Comparison of ENCODE assay signal across 1 cellular context in the genomic region with DNA sequence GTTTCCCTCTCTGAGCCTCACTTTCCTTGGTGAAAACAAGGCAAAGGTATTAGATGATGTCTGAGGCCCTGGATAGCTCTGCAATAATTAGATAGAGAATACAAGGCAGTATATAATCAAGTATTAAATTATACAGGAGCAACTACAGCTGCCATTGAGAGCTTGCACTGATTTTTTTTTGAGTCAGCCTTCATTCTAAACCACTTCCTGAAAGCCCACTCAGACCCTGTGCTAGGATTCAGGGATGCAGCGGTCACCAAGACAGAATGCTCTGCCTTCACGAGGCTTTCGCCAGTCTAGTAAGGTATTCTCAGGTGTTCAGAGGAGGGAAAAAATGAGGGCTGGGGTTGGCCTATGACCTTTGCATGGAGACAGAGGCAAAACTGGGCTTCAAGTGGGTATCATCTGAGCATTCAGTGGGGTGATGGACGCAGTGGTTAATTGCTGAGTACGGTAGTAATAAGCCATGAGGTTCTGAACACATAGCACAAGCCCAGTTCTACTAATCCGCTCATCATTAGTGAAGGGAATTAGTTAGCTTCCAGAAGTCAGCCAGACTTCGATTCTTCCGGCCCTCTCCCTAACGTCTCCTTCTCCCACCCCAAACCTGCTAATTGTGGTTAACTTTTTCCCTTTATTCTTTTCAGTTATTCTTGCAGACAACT.
TF ChIP-seq lines count a peak whose summit lies in the region.

No MANE protein-coding gene starts in this region.

TF ChIP-seq in SK-N-SH treated with all-trans-retinoic acid at 6 μM for 48 hours, 23 proteins besides CTCF, POLR2A, EP300 and RAD21 (continued from another document):
- TF ChIP-seq, protein P1, sequence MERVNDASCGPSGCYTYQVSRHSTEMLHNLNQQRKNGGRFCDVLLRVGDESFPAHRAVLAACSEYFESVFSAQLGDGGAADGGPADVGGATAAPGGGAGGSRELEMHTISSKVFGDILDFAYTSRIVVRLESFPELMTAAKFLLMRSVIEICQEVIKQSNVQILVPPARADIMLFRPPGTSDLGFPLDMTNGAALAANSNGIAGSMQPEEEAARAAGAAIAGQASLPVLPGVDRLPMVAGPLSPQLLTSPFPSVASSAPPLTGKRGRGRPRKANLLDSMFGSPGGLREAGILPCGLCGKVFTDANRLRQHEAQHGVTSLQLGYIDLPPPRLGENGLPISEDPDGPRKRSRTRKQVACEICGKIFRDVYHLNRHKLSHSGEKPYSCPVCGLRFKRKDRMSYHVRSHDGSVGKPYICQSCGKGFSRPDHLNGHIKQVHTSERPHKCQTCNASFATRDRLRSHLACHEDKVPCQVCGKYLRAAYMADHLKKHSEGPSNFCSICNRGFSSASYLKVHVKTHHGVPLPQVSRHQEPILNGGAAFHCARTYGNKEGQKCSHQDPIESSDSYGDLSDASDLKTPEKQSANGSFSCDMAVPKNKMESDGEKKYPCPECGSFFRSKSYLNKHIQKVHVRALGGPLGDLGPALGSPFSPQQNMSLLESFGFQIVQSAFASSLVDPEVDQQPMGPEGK (CRISPR knock-in tag; IDR thresholded peaks at IDR 0.05; ENCODE audit: borderline replicate concordance): no peak
- no peak for TF ChIP-seq ZC3H10 (CRISPR knock-in tag; IDR thresholded peaks at IDR 0.05)
- TF ChIP-seq, protein P2, sequence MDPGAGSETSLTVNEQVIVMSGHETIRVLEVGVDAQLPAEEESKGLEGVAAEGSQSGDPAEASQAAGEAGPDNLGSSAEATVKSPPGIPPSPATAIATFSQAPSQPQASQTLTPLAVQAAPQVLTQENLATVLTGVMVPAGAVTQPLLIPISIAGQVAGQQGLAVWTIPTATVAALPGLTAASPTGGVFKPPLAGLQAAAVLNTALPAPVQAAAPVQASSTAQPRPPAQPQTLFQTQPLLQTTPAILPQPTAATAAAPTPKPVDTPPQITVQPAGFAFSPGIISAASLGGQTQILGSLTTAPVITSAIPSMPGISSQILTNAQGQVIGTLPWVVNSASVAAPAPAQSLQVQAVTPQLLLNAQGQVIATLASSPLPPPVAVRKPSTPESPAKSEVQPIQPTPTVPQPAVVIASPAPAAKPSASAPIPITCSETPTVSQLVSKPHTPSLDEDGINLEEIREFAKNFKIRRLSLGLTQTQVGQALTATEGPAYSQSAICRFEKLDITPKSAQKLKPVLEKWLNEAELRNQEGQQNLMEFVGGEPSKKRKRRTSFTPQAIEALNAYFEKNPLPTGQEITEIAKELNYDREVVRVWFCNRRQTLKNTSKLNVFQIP (CRISPR knock-in tag; IDR thresholded peaks at IDR 0.05; ENCODE audit: borderline replicate concordance, low read depth): no peak
